In the genomic region with DNA sequence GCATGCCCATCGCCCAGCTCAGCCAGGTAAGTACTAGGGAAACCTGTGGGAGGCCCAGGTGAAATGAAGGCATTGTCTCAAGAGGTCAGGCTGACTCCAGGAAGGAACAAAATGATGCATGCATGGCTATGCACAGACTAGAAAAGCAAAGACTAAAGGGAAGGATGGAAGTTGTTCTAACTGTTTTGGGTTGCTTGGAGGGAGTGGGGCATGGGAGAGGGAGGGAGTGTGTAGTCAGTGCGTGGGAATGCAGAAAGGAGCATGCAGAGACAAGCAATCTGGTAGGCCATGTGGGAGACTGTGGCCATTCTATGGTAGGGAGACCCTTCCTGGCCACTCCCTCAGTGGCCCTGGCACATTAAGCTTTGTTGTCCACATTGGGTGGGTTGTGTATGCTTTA, we compare ENCODE assay signal across 21 cellular contexts.
"Had no signal": no experiment of that assay in that cellular context is flagged by ENCODE, and none has a peak within 500 bp of the region (broad histone marks: within the 10 kb centered on the region; RNA-seq: fewer than 3 reads in every experiment).

No MANE protein-coding gene starts in this region.

- DNase-seq: activated CD4-positive, alpha-beta T cell treated with anti-CD3 and anti-CD28 coated beads, Interleukin-2, amount 10 ng/mL, durations not matched to agents 24 days and 14 days; activated CD8-positive, alpha-beta memory T cell treated with anti-CD3 and anti-CD28 coated beads, Interleukin-2, amount 50 U/mL, for 48 hours; activated gamma-delta T cell; activated T-cell treated with anti-CD3 and anti-CD28 coated beads, Interleukin-2, amount 50 U/mL, for 72 hours; brain microvascular endothelial cell; cerebellar nuclear complex; effector memory CD8-positive, alpha-beta T cell; heart right ventricle; left colon; naive thymus-derived CD8-positive, alpha-beta T cell; posterior cingulate gyrus; stimulated activated CD4-positive, alpha-beta T cell treated with anti-CD3 and anti-CD28 coated beads, Interleukin-4, amount 100 ng/mL, for 4 hours; stimulated activated CD8-positive, alpha-beta memory T cell treated with anti-CD3 and anti-CD28 coated beads, Interleukin-4, amount 100 ng/mL, for 48 hours; stimulated activated naive CD8-positive, alpha-beta T cell treated with anti-CD3 and anti-CD28 coated beads, Interleukin-15, amount 100 ng/mL, for 72 hours; T-helper 2 cell; upper lobe of right lung had no signal

- H3K4me3 ChIP-seq: gastroesophageal sphincter, heart right ventricle, lung, skin epidermis, upper lobe of right lung had no signal

- H3K27ac ChIP-seq: brain microvascular endothelial cell, upper lobe of right lung had no signal

- H3K36me3 ChIP-seq: brain microvascular endothelial cell, gastroesophageal sphincter, heart right ventricle, upper lobe of right lung had no signal

- ATAC-seq: activated naive CD4-positive, alpha-beta T cell treated with anti-CD3 and anti-CD28 coated beads, Interleukin-2, amount 50 U/mL, for 72 hours; activated T-cell treated with anti-CD3 and anti-CD28 coated beads, Interleukin-2, amount 50 U/mL, for 72 hours; effector memory CD8-positive, alpha-beta T cell; gastroesophageal sphincter; heart right ventricle; left colon; naive thymus-derived CD8-positive, alpha-beta T cell; stimulated activated naive CD8-positive, alpha-beta T cell treated with anti-CD3 and anti-CD28 coated beads, Interleukin-15, amount 100 ng/mL, for 72 hours; upper lobe of right lung; WTC11 had no signal

- H3K27me3 ChIP-seq: gastroesophageal sphincter had no signal

- H3K9me3 ChIP-seq: gastroesophageal sphincter, heart right ventricle, upper lobe of right lung had no signal
